ENCODE assay signal across 22 cellular contexts in genomic region chr10:70303731-70304130, GRCh38. TPM values are rescaled to one million over a fixed set of nuclear protein-coding genes. Genes with fewer than 3 reads are reported as not detected.
"Had no signal": no experiment of that assay in that cellular context is flagged by ENCODE, and none has a peak within 500 bp of the region (broad histone marks: within the 10 kb centered on the region; RNA-seq: fewer than 3 reads in every experiment).

No MANE protein-coding gene starts in this region.

- H3K9ac ChIP-seq: KMS-11 had no signal

- DNase-seq: NCI-H1092 treated with DMSO at 0.1 percent for 48 hours, NCI-H1436, NCI-H187, NCI-H2029, NCI-H2081 treated with DMSO at 0.1 percent for 48 hours, NCI-H2171, NCI-H226, NCI-H446, NCI-H510A, NCI-H524 treated with DMSO at 0.1 percent for 48 hours, NCI-H69, NCI-H774, Right ventricle myocardium superior, RPMI8226, SIG-M5 had no signal

- H3K4me1 ChIP-seq: SJSA1 had no signal

- H3K27me3 ChIP-seq: SJSA1 had no signal

- FAIRE-seq: HTR-8/SVneo, RCC 7860 had no signal

- H3K4me3 ChIP-seq: SJSA1, SK-N-MC had no signal

- H3K9me3 ChIP-seq: SJSA1 had no signal

- H3K27ac ChIP-seq: KMS-11, SJSA1, SK-N-MC had no signal

- H3K4me2 ChIP-seq: KMS-11 had no signal

RNA-seq across cellular contexts. Expression of gene NPFFR1, which starts 19.9 kb away (rescaled TPM):
- total RNA-seq: LHCN-M2, MCF 10A, SJSA1 had no signal
